Comparison of ENCODE assay signal across 8 cellular contexts in genomic region chr12:389138-390096, GRCh38. TPM values are rescaled to one million over a fixed set of nuclear protein-coding genes. Genes with fewer than 3 reads are reported as not detected.
DNase-seq lines count a peak whose midpoint lies in the region; ATAC-seq, FAIRE-seq and TF ChIP-seq lines count a peak whose summit lies in the region.

KDM5A (minus strand) TSS chr12:389320; CDS start chr12:389091, 229 bp downstream.

- H3K27ac ChIP-seq in endothelial cell of umbilical vein (ENCODE audit: insufficient read depth, low read depth, low read length) = peak within 1 kb of the TSS; percentile 58

- no peaks in the 10 kb centered on the region for H3K36me3 ChIP-seq in BJ (ENCODE audit: control insufficient read depth, insufficient read depth, low read length)
- no peaks in the 10 kb centered on the region for H3K36me3 ChIP-seq in endothelial cell of umbilical vein (ENCODE audit: control insufficient read depth in 2 of 2, extremely low read depth in 1 of 2, insufficient read depth in 2 of 2, low read length in 2 of 2)

- H3K9me1 ChIP-seq in endothelial cell of umbilical vein (replicated peaks; ENCODE audit: control insufficient read depth, extremely low read depth, insufficient read depth, low read length) = no peaks in the 10 kb centered on the region

- H3K9ac ChIP-seq in endothelial cell of umbilical vein (replicated peaks; ENCODE audit: extremely low read depth, insufficient read depth, low read length) = peak within 1 kb of the TSS; percentile 85

- peaks cover 27% of the 10 kb centered on the region for H3K4me1 ChIP-seq in endothelial cell of umbilical vein (ENCODE audit: control insufficient read depth, extremely low read depth, insufficient read depth, low read length)

- H2AFZ ChIP-seq in endothelial cell of umbilical vein (ENCODE audit: low read depth, low read length) = peak within 1 kb of the TSS; percentile 90

- intact Hi-C loops in endothelial cell of umbilical vein (cut with micrococcal nuclease) = loop anchor here (1.0 kb wide), 1 partner anchor 363 kb away; the partner anchor contains the start of gene WNK1

- CTCF ChIA-PET in BJ (lab: Yijun Ruan, JAX) = interaction anchor here (1.6 kb wide), 1 partner anchor 12 kb away, joined by 5 read pairs; the partner anchor contains the start of gene CCDC77
- CTCF ChIA-PET in endothelial cell of umbilical vein (lab: Charles Lee) = interaction anchor here (0.6 to 1.3 kb wide), 3 partner anchors 12 to 996 kb away, joined by 3 to 5 read pairs (median 4); partner anchors contain the start of gene CCDC77

- no peak for TF ChIP-seq CTCF in BJ (IDR thresholded peaks at IDR 0.05; ENCODE audit: insufficient read depth, low read depth, low read length)
- TF ChIP-seq CTCF in endothelial cell of umbilical vein (IDR thresholded peaks at IDR 0.05; ENCODE audit: extremely low read depth in 1 of 2, insufficient read depth in 1 of 2, low read depth in 1 of 2, low read length in 2 of 2) = no peak

- H4K20me1 ChIP-seq in endothelial cell of umbilical vein (replicated peaks; ENCODE audit: control insufficient read depth, extremely low read depth, insufficient read depth, low read length) = peaks cover 2% of the 10 kb centered on the region

- TF ChIP-seq POLR2A in endothelial cell of umbilical vein (IDR thresholded peaks at IDR 0.05; ENCODE audit: low read depth, low read length) = peak; percentile 79

- H3K4me2 ChIP-seq in endothelial cell of umbilical vein (ENCODE audit: insufficient read depth, low read length) = peak within 1 kb of the TSS; percentile 95

- peak; percentile 79 for ATAC-seq in GM19468 (IDR thresholded peaks at IDR 0.05; ENCODE audit: extremely low read depth, unreplicated experiment)

- DNase-seq in BJ (ENCODE audit: low read depth) (peak; percentile 41), HT-29 (ENCODE audit: low spot score) (peak; percentile 93), endothelial cell of umbilical vein (ENCODE audit: low read depth, low spot score) (peak; percentile 94), mucosa of gallbladder (ENCODE audit: low spot score) (peak; percentile 91), NCI-H146 treated with DMSO at 0.1 percent for 48 hours (lab: John Stamatoyannopoulos, UW; ENCODE audit: unreplicated experiment) (no peak)
- DNase-seq in activated CD8-positive, alpha-beta memory T cell treated with anti-CD3 and anti-CD28 coated beads for 1 hour (ENCODE audit: extremely low read depth in 1 of 2, low read depth in 1 of 2) = peak; percentile 72 to 81
- DNase-seq in stimulated activated CD8-positive, alpha-beta memory T cell treated with anti-CD3 and anti-CD28 coated beads, Interleukin-4, amount 100 ng/mL, for 4 hours (ENCODE audit: low read depth in 2 of 2, low spot score in 1 of 2) = peak; percentile 77 to 82

- dilution Hi-C loops in endothelial cell of umbilical vein (cut with MboI; ENCODE audit: extremely low pct_ligation_motif_present, low sequenced_read_pairs) = no loop called here

- peak; percentile 72 for FAIRE-seq in endothelial cell of umbilical vein (lab: Jason Lieb, UNC)

- H3K27me3 ChIP-seq in BJ (ENCODE audit: control insufficient read depth, insufficient read depth, low read length) = no peaks in the 10 kb centered on the region
- no peaks in the 10 kb centered on the region for H3K27me3 ChIP-seq in endothelial cell of umbilical vein (ENCODE audit: control insufficient read depth in 2 of 2, insufficient read depth in 2 of 2, low read length in 2 of 2)

- H3K9me3 ChIP-seq in endothelial cell of umbilical vein (replicated peaks; ENCODE audit: control insufficient read depth, insufficient read depth, low read length) = no peaks in the 10 kb centered on the region

- POLR2A ChIA-PET in BJ (lab: Charles Lee) (interaction anchor here (0.6 kb wide), 1 partner anchor 12 kb away, joined by 3 read pairs; the partner anchor contains the start of gene CCDC77), endothelial cell of umbilical vein (lab: Charles Lee) (interaction anchor here (0.6 kb wide), 1 partner anchor 1285 kb away, joined by 4 read pairs; no protein-coding TSS in a partner anchor)

- peaks cover 40% of the 10 kb centered on the region for H3K79me2 ChIP-seq in endothelial cell of umbilical vein (ENCODE audit: control insufficient read depth, insufficient read depth, low read length)

- TSS peak; percentile 78 for BruUV-seq in endothelial cell of umbilical vein (replicated peaks; lab: Mats Ljungman, UMichigan)

- H3K4me3 ChIP-seq in BJ (ENCODE audit: low read depth, low read length) (peak within 1 kb of the TSS; percentile 71), endothelial cell of umbilical vein (replicated peaks in 1 of 3; ENCODE audit: insufficient read depth in 1 of 3, low read depth in 1 of 3, low read length in 3 of 3) (peak within 1 kb of the TSS; percentile 67 to 96 (median 72))

TF ChIP-seq in endothelial cell of umbilical vein, 7 proteins besides CTCF, POLR2A, EP300 and RAD21:
- TF ChIP-seq EZH2 (IDR thresholded peaks at IDR 0.05; ENCODE audit: borderline replicate concordance, low read depth, low read length, severe bottlenecking) = no peak
- TF ChIP-seq JUN (IDR thresholded peaks at IDR 0.05; ENCODE audit: borderline replicate concordance, insufficient read depth, insufficient read length, low read depth) = no peak
- peak; percentile 57 for TF ChIP-seq MYC (IDR thresholded peaks at IDR 0.05; ENCODE audit: low read depth, low read length)
- TF ChIP-seq POLR2AphosphoS5 (IDR thresholded peaks at IDR 0.05; ENCODE audit: insufficient read depth, low read depth, low read length) = peak; percentile 82
- TF ChIP-seq, protein P1, sequence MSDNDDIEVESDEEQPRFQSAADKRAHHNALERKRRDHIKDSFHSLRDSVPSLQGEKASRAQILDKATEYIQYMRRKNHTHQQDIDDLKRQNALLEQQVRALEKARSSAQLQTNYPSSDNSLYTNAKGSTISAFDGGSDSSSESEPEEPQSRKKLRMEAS (IDR thresholded peaks at IDR 0.05; ENCODE audit: insufficient read depth, insufficient read length) = peak; percentile 4
- no peak for TF ChIP-seq GATA2 (IDR thresholded peaks at IDR 0.05; ENCODE audit: insufficient read depth, insufficient read length, low read depth, low read length)
- TF ChIP-seq FOS (IDR thresholded peaks at IDR 0.05; ENCODE audit: borderline replicate concordance, insufficient read depth, low read length) = no peak

RNA-seq across cellular contexts. Expression of gene KDM5A, which starts in this region (rescaled TPM):
- polyA plus RNA-seq in BJ (2011; rRNA removed) (26.1 and 27.6 TPM in 2 replicates), endothelial cell of umbilical vein (11.7 and 12.6 TPM in 2 replicates)
- polyA minus RNA-seq in BJ (2011; rRNA and poly(A)+ RNA removed) = 73.6 and 83.9 TPM in 2 replicates
- 24.5 and 31.6 TPM in 2 replicates for total RNA-seq in HT-29 (2014; rRNA removed; shearing (Covaris generic))
- total RNA-seq in endothelial cell of umbilical vein (61.0 and 71.5 TPM in 2 replicates), mucosa of gallbladder (75.2 TPM)
- 10.3 and 11.0 TPM in 2 replicates for polyA plus RNA-seq in endothelial cell of umbilical vein (2011; cell fraction: cytosol; rRNA removed)
- polyA plus RNA-seq in endothelial cell of umbilical vein (2011; cell fraction: nucleus; rRNA removed) = 36.1 and 45.7 TPM in 2 replicates
- polyA plus RNA-seq in endothelial cell of umbilical vein (2012) = 26.6 and 30.6 TPM in 2 replicates
- polyA minus RNA-seq in endothelial cell of umbilical vein = 104 and 113 TPM in 2 replicates
- 47.1 TPM for polyA minus RNA-seq in endothelial cell of umbilical vein (2011; cell fraction: cytosol; rRNA and poly(A)+ RNA removed)
- 107 and 132 TPM in 2 replicates for polyA minus RNA-seq in endothelial cell of umbilical vein (2011; cell fraction: nucleus; rRNA and poly(A)+ RNA removed)
